ENCODE assay signal across 12 cellular contexts in the genomic region with DNA sequence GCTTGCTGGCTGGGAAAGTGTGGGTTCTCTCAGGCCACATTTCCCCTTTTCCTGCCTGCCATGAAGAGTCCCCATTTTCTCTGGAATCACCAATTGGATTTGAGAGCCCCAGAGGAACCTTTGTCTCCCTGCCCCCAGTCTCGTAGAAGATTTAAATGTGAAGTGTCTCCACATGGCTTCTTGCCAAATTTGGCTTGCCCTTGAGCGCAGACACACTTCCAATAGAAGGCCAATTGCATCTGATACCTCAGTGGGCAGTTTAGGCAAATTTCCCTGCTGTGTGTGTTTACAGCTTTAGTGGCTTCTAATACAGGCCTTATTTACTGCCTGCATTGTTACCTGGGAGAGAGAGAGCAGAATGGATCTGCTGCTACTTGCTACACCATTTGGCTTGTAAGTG. TPM values are rescaled to one million over a fixed set of nuclear protein-coding genes. Genes with fewer than 3 reads are reported as not detected.
DNase-seq lines count a peak whose midpoint lies in the region; ATAC-seq, FAIRE-seq and TF ChIP-seq lines count a peak whose summit lies in the region.
"Had no signal": no experiment of that assay in that cellular context is flagged by ENCODE, and none has a peak within 500 bp of the region (broad histone marks: within the 10 kb centered on the region; RNA-seq: fewer than 3 reads in every experiment).

No MANE protein-coding gene starts in this region.

- no peak overlapping the region for H3K9ac ChIP-seq in K562 (ENCODE audit: insufficient read depth in 1 of 2, low read depth in 2 of 2, low read length in 2 of 2)

- no peak for ATAC-seq in heart right ventricle
- no peak for ATAC-seq in K562
- ATAC-seq in stimulated activated naive CD8-positive, alpha-beta T cell treated with anti-CD3 and anti-CD28 coated beads, Interleukin-15, amount 100 ng/mL, for 72 hours, result no peak
- ATAC-seq in GM19395 (IDR thresholded peaks at IDR 0.05; ENCODE audit: unreplicated experiment), result no peak

- H4K20me1 ChIP-seq in K562 (replicated peaks; ENCODE audit: control insufficient read depth, insufficient read depth, low read length), result no peaks in the 10 kb centered on the region

- DNase-seq in cardiac muscle cell (ENCODE audit: low read depth in 1 of 2, low spot score in 1 of 2) (peak in 1 of 2 donors; percentile 74), heart right ventricle (no peak), NCI-H2227 (lab: John Stamatoyannopoulos, UW; ENCODE audit: unreplicated experiment) (peak; percentile 74), K562 (ENCODE audit: extremely low read depth in 1 of 4, low spot score in 3 of 4) (no peak), 8988T (no peak), MG63 (no peak)
- DNase-seq in stimulated activated naive CD8-positive, alpha-beta T cell treated with anti-CD3 and anti-CD28 coated beads, Interleukin-15, amount 100 ng/mL, for 72 hours, result no peak
- DNase-seq: AML-193, NCI-H146, Right ventricle myocardium superior had no signal

- H3K9me3 ChIP-seq in cardiac muscle cell (ENCODE audit: low read depth) (no peaks in the 10 kb centered on the region), heart right ventricle (no peaks in the 10 kb centered on the region), K562 (replicated peaks; ENCODE audit: control insufficient read depth, insufficient read depth, low read depth, low read length) (no peaks in the 10 kb centered on the region), MG63 (no peaks in the 10 kb centered on the region)

- H3K36me3 ChIP-seq in cardiac muscle cell (no peaks in the 10 kb centered on the region), heart right ventricle (peaks cover 0 to 5% (median 0%) of the 10 kb centered on the region in 9 donors), K562 (ENCODE audit: control insufficient read depth, insufficient read depth, low read length) (no peaks in the 10 kb centered on the region), MG63 (no peaks in the 10 kb centered on the region)

- CTCF ChIA-PET in K562 (lab: Yijun Ruan, JAX; ENCODE audit: low intra/inter-chr PET ratio), result no interaction called here

- H3K27ac Mint-ChIP-seq in stimulated activated naive CD8-positive, alpha-beta T cell treated with anti-CD3 and anti-CD28 coated beads, Interleukin-15, amount 100 ng/mL, for 72 hours, result peak overlapping the region in 1 of 2 donors; percentile 96

- no peaks in the 10 kb centered on the region for H3K9me1 ChIP-seq in K562 (ENCODE audit: control insufficient read depth, insufficient read depth, low read length)

- TF ChIP-seq EP300 in K562 (IDR thresholded peaks at IDR 0.05; ENCODE audit: low read length), result no peak

- peak overlapping the region; percentile 59 to 64 for H3K4me3 Mint-ChIP-seq in stimulated activated naive CD8-positive, alpha-beta T cell treated with anti-CD3 and anti-CD28 coated beads, Interleukin-15, amount 100 ng/mL, for 72 hours
- H3K4me3 Mint-ChIP-seq: activated CD4-positive, alpha-beta T cell treated with anti-CD3 and anti-CD28 coated beads, Interleukin-2, amount 10 ng/mL, durations not matched to agents 24 days and 14 days had no signal

- H3K27ac ChIP-seq in cardiac muscle cell (peak overlapping the region; percentile 21), heart right ventricle (peak overlapping the region in 2 of 10 donors; percentile 43 to 52), K562 (ENCODE audit: extremely low read depth, low read depth, low read length) (no peak overlapping the region)

- TF ChIP-seq RAD21 in K562 (CRISPR knock-in tag; conservative IDR thresholded peaks at IDR 0.05 in 1 of 2, IDR thresholded peaks at IDR 0.05 in 1 of 2), result no peak

- peaks cover 38% of the 10 kb centered on the region for H3K4me1 ChIP-seq in cardiac muscle cell (ENCODE audit: low read depth)
- H3K4me1 ChIP-seq in heart right ventricle, result peaks cover 8 to 47% (median 24%) of the 10 kb centered on the region in 9 donors
- peaks cover 0 to 4% of the 10 kb centered on the region in 2 experiments; a peak in 1 of 5 replicates for H3K4me1 ChIP-seq in K562 (replicated peaks in 1 of 2; ENCODE audit: control insufficient read depth in 2 of 2, insufficient read depth in 2 of 2, low read length in 2 of 2)

- in situ Hi-C loops in K562 (cut with MboI), result no loop called here

- no peak overlapping the region for H3K4me2 ChIP-seq in K562 (ENCODE audit: insufficient read depth, low read length)

- no peaks in the 10 kb centered on the region for H3K27me3 ChIP-seq in cardiac muscle cell
- H3K27me3 ChIP-seq in heart right ventricle, result peaks cover 0 to 31% (median 0%) of the 10 kb centered on the region in 7 donors
- H3K27me3 ChIP-seq in K562 (ENCODE audit: control insufficient read depth in 2 of 2, insufficient read depth in 2 of 2, low read length in 2 of 2), result no peaks in the 10 kb centered on the region
- H3K27me3 ChIP-seq in MG63, result no peaks in the 10 kb centered on the region; the same call in 1 of the 2 replicates

- WGBS in heart right ventricle, 2 donors, result 13 to 22% methylated on average over 2 of the region's 2 CpGs
- 17% methylated on average over 2 of the region's 2 CpGs for WGBS in K562 (ENCODE audit: insufficient coverage, low coverage, missing lambda C conversion rate)

- no peak overlapping the region for H2AFZ ChIP-seq in K562 (ENCODE audit: low read depth, low read length)

- H3K4me3 ChIP-seq in cardiac muscle cell (no peak overlapping the region), heart right ventricle (no peak overlapping the region), K562 (no peak overlapping the region), MG63 (no peak overlapping the region)

- peaks cover 89% of the 10 kb centered on the region for H3K4me1 Mint-ChIP-seq in stimulated activated naive CD8-positive, alpha-beta T cell treated with anti-CD3 and anti-CD28 coated beads, Interleukin-15, amount 100 ng/mL, for 72 hours

- POLR2A ChIA-PET in K562 (lab: Yijun Ruan, JAX), result no interaction called here

- no peak for FAIRE-seq in K562 (lab: Jason Lieb, UNC)

- no peaks in the 10 kb centered on the region for H3K9me3 Mint-ChIP-seq in stimulated activated naive CD8-positive, alpha-beta T cell treated with anti-CD3 and anti-CD28 coated beads, Interleukin-15, amount 100 ng/mL, for 72 hours
- H3K9me3 Mint-ChIP-seq: activated CD4-positive, alpha-beta T cell treated with anti-CD3 and anti-CD28 coated beads, Interleukin-2, amount 10 ng/mL, durations not matched to agents 24 days and 14 days had no signal

- no peaks in the 10 kb centered on the region for H3K27me3 Mint-ChIP-seq in stimulated activated naive CD8-positive, alpha-beta T cell treated with anti-CD3 and anti-CD28 coated beads, Interleukin-15, amount 100 ng/mL, for 72 hours
- H3K27me3 Mint-ChIP-seq: activated CD4-positive, alpha-beta T cell treated with anti-CD3 and anti-CD28 coated beads, Interleukin-2, amount 10 ng/mL, durations not matched to agents 24 days and 14 days had no signal

- no TSS peak for BruUV-seq in K562 (replicated peaks; lab: Mats Ljungman, UMichigan)

- TF ChIP-seq CTCF in cardiac muscle cell (IDR thresholded peaks at IDR 0.05; ENCODE audit: low read depth, low read length), result no peak
- no peak for TF ChIP-seq CTCF in heart right ventricle (IDR thresholded peaks at IDR 0.05)
- no peak for TF ChIP-seq CTCF in K562 (IDR thresholded peaks at IDR 0.05 in 2 of 3, conservative IDR thresholded peaks at IDR 0.05 in 1 of 3; ENCODE audit: insufficient read depth in 2 of 3, low read depth in 1 of 3, low read length in 3 of 3)

- H3K79me2 ChIP-seq in K562 (ENCODE audit: control insufficient read depth, insufficient read depth, low read length), result no peaks in the 10 kb centered on the region

- intact Hi-C loops in heart right ventricle (cut with DNase I) (no loop called here), K562 (cut with micrococcal nuclease) (no loop called here)

- TF ChIP-seq POLR2A in K562 (conservative IDR thresholded peaks at IDR 0.05), result no peak

TF ChIP-seq in K562, 482 proteins besides CTCF, POLR2A, EP300 and RAD21:
- no peak for TF ChIP-seq ELF2 (CRISPR knock-in tag; IDR thresholded peaks at IDR 0.05)
- TF ChIP-seq NFIC (IDR thresholded peaks at IDR 0.05), result peak; percentile 74
TF ChIP-seq in K562: peak in this region for 1.

RNA-seq across cellular contexts. Expression of a gene that starts 29.7 kb away (rescaled TPM):
- total RNA-seq in cardiac muscle cell (1.7 and 3.5 TPM in 2 replicates), heart right ventricle (1 to 10 TPM in 9 of 10 donors, under 1 TPM in 1; 0.90 to 2.1 (median 1.3) TPM), K562 (2014; rRNA removed) (2.5 and 3.1 TPM in 2 replicates), K562 (2014; rRNA removed; fragmentation: Illumina TruSeq; extraction: Trizol) (1.9 and 2.3 TPM in 2 replicates), K562 (2015; rRNA removed; fragmentation: Illumina TruSeq; extraction: Trizol) (2.6 and 3.1 TPM in 2 replicates), K562 (2021) (4.5 and 4.8 TPM in 2 replicates)
- polyA plus RNA-seq in cardiac muscle cell (1.2 and 2.5 TPM in 2 replicates), heart right ventricle (under 1 TPM; 0.66 to 0.83 TPM), K562 (2011; rRNA removed) (0.79 and 1.4 TPM in 2 replicates), K562 (2014; fragmentation: Illumina TruSeq; extraction: Trizol) (2.4 TPM in 2 replicates), K562 (2014; fragmentation: Nextera tagmentation; extraction: Ambion mirVana) (under 1 TPM; 0.10 to 0.20 TPM), K562 (2014; rRNA removed) (1.8 and 2.0 TPM in 2 replicates)
- 4.2 and 6.9 TPM in 2 replicates for total RNA-seq in K562 (2011; cell fraction: chromatin; rRNA removed; ENCODE audit: low replicate concordance)
- total RNA-seq in K562 (2011; cell fraction: nucleolus; rRNA removed), result 5.5 and 5.9 TPM in 2 replicates
- 3.9 and 4.9 TPM in 2 replicates for total RNA-seq in K562 (2011; cell fraction: nucleoplasm; rRNA removed)
- 0.66 and 1.7 TPM in 2 replicates for polyA plus RNA-seq in K562 (2011; cell fraction: cytosol; rRNA removed)
- polyA plus RNA-seq in K562 (2011; cell fraction: nucleus; rRNA removed), result 2.0 and 5.0 TPM in 2 replicates
- polyA plus RNA-seq in K562 (2012), result 1.1 and 2.1 TPM in 2 replicates
- polyA minus RNA-seq in K562 (2011; rRNA and poly(A)+ RNA removed), result 0.72 and 1.6 TPM in 2 replicates
- 1.5 and 2.0 TPM in 2 replicates for polyA minus RNA-seq in K562 (2011; cell fraction: cytosol; rRNA and poly(A)+ RNA removed)
- 2.3 and 3.9 TPM in 2 replicates for polyA minus RNA-seq in K562 (2011; cell fraction: nucleus; rRNA and poly(A)+ RNA removed)
- 0.49 and 0.72 TPM in 2 replicates for total RNA-seq in MG63 (2014; rRNA removed; shearing (Covaris generic); ENCODE audit: low replicate concordance)
